20 cellular contexts compared by ENCODE assay signal in genomic region chr2:162473-163135, GRCh38.
DNase-seq lines count a peak whose midpoint lies in the region; ATAC-seq, FAIRE-seq and TF ChIP-seq lines count a peak whose summit lies in the region.
"Had no signal": no experiment of that assay in that cellular context is flagged by ENCODE, and none has a peak within 500 bp of the region (broad histone marks: within the 10 kb centered on the region; RNA-seq: fewer than 3 reads in every experiment).

No MANE protein-coding gene starts in this region.

- H3K4me1 Mint-ChIP-seq in type B pancreatic cell (ENCODE audit: unreplicated experiment) (no peaks in the 10 kb centered on the region), endodermal cell (peaks cover 9% of the 10 kb centered on the region)
- H3K4me1 Mint-ChIP-seq: B cell had no signal

- no peak for FAIRE-seq in small intestine (lab: Jason Lieb, UNC)
- FAIRE-seq: GM12878 had no signal

- H3K4me1 ChIP-seq in small intestine (ENCODE audit: control insufficient read depth in 2 of 2, insufficient read depth in 1 of 2, low read depth in 1 of 2, low read length in 1 of 2): peaks cover 0 to 2% of the 10 kb centered on the region in 2 donors
- no peaks in the 10 kb centered on the region for H3K4me1 ChIP-seq in endodermal cell (ENCODE audit: control insufficient read depth, insufficient read depth, low read length)

- H3K4me3 Mint-ChIP-seq in type B pancreatic cell (no peak overlapping the region), endodermal cell (no peak overlapping the region)
- H3K4me3 Mint-ChIP-seq: B cell had no signal

- DNase-seq in LoVo (ENCODE audit: low spot score) (peak; percentile 65), SW480 (ENCODE audit: low spot score) (peak; percentile 83), left colon (peak; percentile 41 to 56), small intestine (peak; percentile 33), type B pancreatic cell (ENCODE audit: extremely low spot score, unreplicated experiment) (no peak), GM10248 (ENCODE audit: extremely low spot score) (no peak), endodermal cell (no peak), NCI-H1417 treated with DMSO at 0.1 percent for 48 hours (lab: John Stamatoyannopoulos, UW) (no peak)
- DNase-seq: Calu3; CD4-positive, CD25-positive, alpha-beta regulatory T cell; DMS79; MM.1S; NCI-H1105 treated with DMSO at 0.1 percent for 48 hours; NCI-H187; NCI-H446; NCI-H748 treated with DMSO at 0.1 percent for 48 hours; OCI-M1 had no signal

- H3K9me3 Mint-ChIP-seq in type B pancreatic cell (no peaks in the 10 kb centered on the region), endodermal cell (no peaks in the 10 kb centered on the region)

- H3K27me3 ChIP-seq in small intestine (ENCODE audit: control insufficient read depth in 2 of 2, insufficient read depth in 2 of 2, low read length in 2 of 2) (peaks cover 0 to 5% of the 10 kb centered on the region in 2 donors), endodermal cell (ENCODE audit: control insufficient read depth, insufficient read depth, low read length, poor library complexity, severe bottlenecking) (no peaks in the 10 kb centered on the region)

- no peaks in the 10 kb centered on the region for H3K9me3 ChIP-seq in small intestine (ENCODE audit: control insufficient read depth, low read depth)
- H3K9me3 ChIP-seq in endodermal cell (ENCODE audit: control insufficient read depth, low read length): no peaks in the 10 kb centered on the region

- intact Hi-C loops in left colon (cut with DNase I, micrococcal nuclease): no loop called here

- CTCF ChIA-PET in GM10248 (lab: Yijun Ruan, JAX): no interaction called here

- H3K4me3 ChIP-seq in small intestine (ENCODE audit: low read depth in 1 of 2, low read length in 2 of 2) (no peak overlapping the region), endodermal cell (ENCODE audit: low read length) (no peak overlapping the region)
- H3K4me3 ChIP-seq: GM12878 had no signal

- POLR2A ChIA-PET in GM10248 (lab: Yijun Ruan, JAX): no interaction called here

- no peaks in the 10 kb centered on the region for H3K36me3 ChIP-seq in small intestine (ENCODE audit: control insufficient read depth in 2 of 2, insufficient read depth in 2 of 2, low read length in 2 of 2)
- H3K36me3 ChIP-seq in endodermal cell (ENCODE audit: control insufficient read depth, insufficient read depth, low read length): no peaks in the 10 kb centered on the region

- H3K36me3 Mint-ChIP-seq in type B pancreatic cell (no peaks in the 10 kb centered on the region), endodermal cell (ENCODE audit: low read depth) (no peaks in the 10 kb centered on the region)
- H3K36me3 Mint-ChIP-seq: CD4-positive, CD25-positive, alpha-beta regulatory T cell had no signal

- ATAC-seq in left colon: peak; percentile 98
- ATAC-seq: GM12878 had no signal

- WGBS in small intestine, 3 donors: 37 to 50% (median 39%) methylated on average over 12 of the region's 12 CpGs
- WGBS in endodermal cell (ENCODE audit: insufficient coverage in 1 of 2, insufficient read length in 1 of 2), 2 experiments: 85 to 87% methylated on average over 6 to 12 of the region's 12 CpGs

- H3K27ac Mint-ChIP-seq in type B pancreatic cell (no peak overlapping the region), endodermal cell (no peak overlapping the region)
- H3K27ac Mint-ChIP-seq: B cell had no signal

- no peak overlapping the region for H3K9ac ChIP-seq in endodermal cell (ENCODE audit: extremely low read depth, low read length, poor library complexity, severe bottlenecking)
- H3K9ac ChIP-seq: KMS-11 had no signal

- H3K27me3 Mint-ChIP-seq in type B pancreatic cell: peaks cover 22% of the 10 kb centered on the region
- H3K27me3 Mint-ChIP-seq in endodermal cell (ENCODE audit: insufficient read depth): no peaks in the 10 kb centered on the region

- TF ChIP-seq CTCF in type B pancreatic cell (conservative IDR thresholded peaks at IDR 0.05) (no peak), GM10248 (IDR thresholded peaks at IDR 0.05; ENCODE audit: control extremely low read depth, extremely low read depth, low read depth, missing control alignments) (no peak), endodermal cell (conservative IDR thresholded peaks at IDR 0.05) (no peak)

- H3K27ac ChIP-seq in small intestine (ENCODE audit: low read depth in 1 of 2, low read length in 1 of 2): no peak overlapping the region
- no peak overlapping the region for H3K27ac ChIP-seq in endodermal cell (ENCODE audit: low read depth, low read length)
- H3K27ac ChIP-seq: KMS-11 had no signal

Comparison
In these comparisons a context has a peak if more than half of its experiments do, and no peak if none do; other contexts are left out.
1. DNase-seq: peak in LoVo (single experiment), SW480 (single experiment), left colon (2 of 2) and small intestine (single experiment); none in type B pancreatic cell (single experiment), GM10248 (single experiment), endodermal cell (single experiment) and NCI-H1417 treated with DMSO at 0.1 percent for 48 hours (single experiment).